In the genomic region with DNA sequence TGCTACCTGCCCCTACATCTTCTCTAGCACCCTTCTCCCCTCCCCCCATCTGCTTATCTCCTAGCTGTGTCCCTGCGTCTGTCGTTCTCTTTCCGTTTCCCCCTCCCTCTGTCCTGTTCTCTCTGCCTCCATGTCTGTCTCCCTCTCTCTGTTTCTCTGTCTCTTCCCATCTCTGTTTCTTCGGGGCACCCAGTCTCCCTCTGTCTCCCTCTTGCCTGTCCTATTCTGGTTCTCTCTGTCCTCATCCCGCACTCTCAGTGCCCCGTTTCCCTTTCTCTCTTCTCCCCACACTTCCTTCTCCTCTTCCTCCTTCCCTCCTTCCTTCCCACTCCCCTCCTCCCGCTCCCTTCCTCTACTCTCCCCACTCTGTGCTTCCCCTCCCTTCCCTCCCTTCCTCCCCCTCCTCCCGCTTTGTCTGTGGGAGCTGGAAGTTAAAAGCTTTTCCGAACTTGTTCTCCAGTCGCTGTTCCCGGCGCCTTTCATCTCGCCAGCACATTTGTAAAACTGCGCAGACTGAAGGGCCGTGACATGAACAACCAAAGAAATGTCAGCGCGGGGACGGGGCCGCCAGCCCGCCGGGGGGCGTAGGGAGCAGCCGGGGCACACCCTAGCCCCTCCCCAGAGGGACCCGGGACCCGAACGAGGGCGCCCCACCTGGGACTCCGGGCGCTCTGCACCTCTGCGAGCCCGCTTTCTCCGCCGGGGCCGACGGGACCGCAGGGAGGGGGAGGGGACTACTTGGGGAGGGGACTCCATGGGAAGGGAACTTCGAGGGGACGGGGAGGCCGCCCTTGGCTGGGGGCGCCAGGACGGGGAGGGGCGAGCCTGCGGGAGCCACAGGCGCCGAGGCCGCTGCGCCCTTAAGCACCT, we compare ENCODE assay signal across 13 cellular contexts. TPM values are rescaled to one million over a fixed set of nuclear protein-coding genes. Genes with fewer than 3 reads are reported as not detected.
DNase-seq lines count a peak whose midpoint lies in the region; ATAC-seq, FAIRE-seq and TF ChIP-seq lines count a peak whose summit lies in the region.
"Had no signal": no experiment of that assay in that cellular context is flagged by ENCODE, and none has a peak within 500 bp of the region (broad histone marks: within the 10 kb centered on the region; RNA-seq: fewer than 3 reads in every experiment).

No MANE protein-coding gene starts in this region.

- no peak for TF ChIP-seq EP300 in H1 (IDR thresholded peaks at IDR 0.05; ENCODE audit: borderline replicate concordance in 1 of 2, low read depth in 2 of 2, low read length in 2 of 2)

- H3K4ac ChIP-seq in H1 (replicated peaks; ENCODE audit: insufficient read length, low read depth, low read length): no peak overlapping the region

- H3K4me3 ChIP-seq in H1 (ENCODE audit: extremely low read depth in 1 of 4, insufficient read depth in 2 of 4, low read depth in 3 of 4, low read length in 4 of 4): peak overlapping the region; percentile 37 to 80 (median 44)
- H3K4me3 ChIP-seq: upper lobe of left lung had no signal

- TF ChIP-seq CTCF in H1 (IDR thresholded peaks at IDR 0.05; ENCODE audit: control extremely low read depth in 1 of 3, insufficient read depth in 1 of 3, low read depth in 1 of 3, low read length in 3 of 3) (peak; percentile 49 to 70 (median 63)), progenitor cell of endocrine pancreas (IDR thresholded peaks at IDR 0.05; ENCODE audit: unreplicated experiment) (peak; percentile 49)

- H2BK120ac ChIP-seq in H1 (replicated peaks; ENCODE audit: low read depth, low read length): no peak overlapping the region

- no peak overlapping the region for H2BK20ac ChIP-seq in H1 (ENCODE audit: low read length)

- H3K36me3 ChIP-seq in H1 (ENCODE audit: control insufficient read depth in 2 of 4, insufficient read depth in 4 of 4, low read length in 3 of 4): peaks cover 0 to 4% (median 0%) of the 10 kb centered on the region in 4 experiments; a peak in 1 of 8 replicates
- H3K36me3 ChIP-seq: upper lobe of left lung had no signal

- peaks cover 40 to 74% (median 66%) of the 10 kb centered on the region in 4 experiments for H3K27me3 ChIP-seq in H1 (replicated peaks in 1 of 4; ENCODE audit: control insufficient read depth in 3 of 4, extremely low read depth in 1 of 4, insufficient read depth in 3 of 4, low read length in 3 of 4)

- H3K79me1 ChIP-seq in H1 (ENCODE audit: low read depth, low read length): no peaks in the 10 kb centered on the region

- no peak overlapping the region for H3K27ac ChIP-seq in H1 (ENCODE audit: low read depth, low read length)
- H3K27ac ChIP-seq: RWPE1, upper lobe of left lung had no signal

- H4K8ac ChIP-seq in H1 (ENCODE audit: extremely low read depth, insufficient read depth, low read length): no peak overlapping the region

- POLR2A ChIA-PET in H1 (lab: Charles Lee; ENCODE audit: partially characterized antibody): interaction anchor here (1.0 to 1.6 kb wide), 5 partner anchors 9 to 49 kb away, joined by 3 to 5 read pairs (median 3); no protein-coding TSS in a partner anchor

- CTCF ChIA-PET in H1 (lab: Charles Lee; ENCODE audit: partially characterized antibody): interaction anchor here (0.6 to 6.6 kb wide), 19 partner anchors 8 to 298 kb away, joined by 3 to 63 read pairs (median 4); no protein-coding TSS in a partner anchor

- H3K9ac ChIP-seq in H1 (replicated peaks in 1 of 4; ENCODE audit: extremely low read depth in 1 of 4, low read depth in 3 of 4, low read length in 3 of 4): no peak overlapping the region

- FAIRE-seq in H1 (lab: Jason Lieb, UNC): no peak

- no peak for TF ChIP-seq POLR2A in H1 (IDR thresholded peaks at IDR 0.05; ENCODE audit: control extremely low read depth in 1 of 2, low read depth in 2 of 2, low read length in 2 of 2)

- no peaks in the 10 kb centered on the region for H3K36me3 Mint-ChIP-seq in progenitor cell of endocrine pancreas (ENCODE audit: insufficient read depth)

- H2BK12ac ChIP-seq in H1 (ENCODE audit: low read depth, low read length): peak overlapping the region; percentile 6; the same call in 1 of the 2 replicates

- peaks cover 14% of the 10 kb centered on the region; the same call in 1 of the 2 replicates for H3K23me2 ChIP-seq in H1 (ENCODE audit: low read depth, low read length)

- 2% methylated on average over 24 of the region's 47 CpGs; no CpG with 5 or more reads in 1 of the 2 experiments for WGBS in H1 (ENCODE audit: extremely low coverage in 1 of 2, insufficient coverage in 1 of 2, insufficient read length in 1 of 2, insufficient replicate concordance in 2 of 2, low coverage in 1 of 2, low lambda C conversion rate in 2 of 2, missing lambda C conversion rate in 1 of 2), 2 experiments

- H3K27ac Mint-ChIP-seq in progenitor cell of endocrine pancreas: no peak overlapping the region

- H2AFZ ChIP-seq in H1 (ENCODE audit: low read length): no peak overlapping the region

- no peak for ATAC-seq in GM18511 (IDR thresholded peaks at IDR 0.05; ENCODE audit: unreplicated experiment)

- H3K23ac ChIP-seq in H1 (ENCODE audit: insufficient read length): no peak overlapping the region

- H4K91ac ChIP-seq in H1 (replicated peaks; ENCODE audit: insufficient read length, low read length): no peak overlapping the region

- H2BK5ac ChIP-seq in H1 (ENCODE audit: low read depth, low read length): no peak overlapping the region; the same call in 1 of the 2 replicates

- H4K20me1 ChIP-seq in H1 (replicated peaks in 1 of 2; ENCODE audit: control insufficient read depth in 1 of 2, insufficient read depth in 2 of 2, low read length in 2 of 2): peaks cover 2 to 9% of the 10 kb centered on the region in 2 experiments

- H4K5ac ChIP-seq in H1 (ENCODE audit: insufficient read length, low read depth, low read length): no peak overlapping the region

- no peaks in the 10 kb centered on the region for H3K9me3 ChIP-seq in H1 (ENCODE audit: insufficient read depth in 2 of 2, low read depth in 1 of 2, low read length in 1 of 2)
- H3K9me3 ChIP-seq: upper lobe of left lung had no signal

- TF ChIP-seq RAD21 in H1 (IDR thresholded peaks at IDR 0.05 in 1 of 2, conservative IDR thresholded peaks at IDR 0.05 in 1 of 2; ENCODE audit: low read depth in 2 of 2, low read length in 2 of 2): peak; percentile 13 to 34; a peak in 3 of 4 replicates

- H3K4me1 Mint-ChIP-seq in progenitor cell of endocrine pancreas (ENCODE audit: low read depth): peaks cover 3% of the 10 kb centered on the region

- DNase-seq in NCI-H526 (lab: John Stamatoyannopoulos, UW) (peak; percentile 26 to 79), NCI-H526 treated with DMSO at 0.1 percent for 48 hours (lab: John Stamatoyannopoulos, UW) (no peak), NCI-H1694 (lab: John Stamatoyannopoulos, UW) (peak; percentile 30), H1 (ENCODE audit: low read depth in 1 of 2, low spot score in 2 of 2) (peak; percentile 46 to 87), progenitor cell of endocrine pancreas (ENCODE audit: low spot score, unreplicated experiment) (peak; percentile 54), AG08396 (ENCODE audit: low spot score) (no peak), GM19240 (ENCODE audit: insufficient read length, low spot score) (no peak)
- DNase-seq: MV-4-11; stimulated activated CD4-positive, alpha-beta T cell treated with anti-CD3 and anti-CD28 coated beads, Interleukin-2, amount 100 ng/mL, for 48 hours had no signal

- no peak overlapping the region for H2AK5ac ChIP-seq in H1 (ENCODE audit: low read depth, low read length)

- H3K56ac ChIP-seq in H1 (replicated peaks; ENCODE audit: insufficient read length, low read depth, low read length): no peak overlapping the region

- H3K4me2 ChIP-seq in H1 (ENCODE audit: insufficient read depth in 1 of 2, low read depth in 2 of 2, low read length in 2 of 2): peak overlapping the region; percentile 68 to 91

- H2BK15ac ChIP-seq in H1 (ENCODE audit: low read length): no peak overlapping the region

- peaks cover 0 to 7% (median 5%) of the 10 kb centered on the region in 4 experiments; a peak in 5 of 7 replicates for H3K4me1 ChIP-seq in H1 (replicated peaks in 1 of 4; ENCODE audit: control insufficient read depth in 3 of 4, insufficient read depth in 4 of 4, low read length in 3 of 4)

- H3K79me2 ChIP-seq in H1 (ENCODE audit: control insufficient read depth in 1 of 2, insufficient read depth in 2 of 2, low read length in 2 of 2): no peaks in the 10 kb centered on the region

- no peak overlapping the region; the same call in 1 of the 2 replicates for H3K18ac ChIP-seq in H1 (ENCODE audit: extremely low read depth, low read length)

- peaks cover 88% of the 10 kb centered on the region for H3K27me3 Mint-ChIP-seq in progenitor cell of endocrine pancreas

- H3K14ac ChIP-seq in H1 (ENCODE audit: insufficient read length): no peak overlapping the region

- no peaks in the 10 kb centered on the region for H3K9me3 Mint-ChIP-seq in progenitor cell of endocrine pancreas (ENCODE audit: low read depth)

- peak overlapping the region; percentile 15 for H3K4me3 Mint-ChIP-seq in progenitor cell of endocrine pancreas (ENCODE audit: low read depth)

TF ChIP-seq in H1, 55 proteins besides CTCF, POLR2A, EP300 and RAD21 (continues in another document):
- TF ChIP-seq PHF8 (conservative IDR thresholded peaks at IDR 0.05; ENCODE audit: low read depth, low read length) (no peak), CTBP2 (IDR thresholded peaks at IDR 0.05; ENCODE audit: borderline replicate concordance, insufficient read depth, insufficient read length, low read length) (peak; percentile 93), KDM1A (IDR thresholded peaks at IDR 0.05; ENCODE audit: borderline replicate concordance, low read length) (0 out of 2 replicates have a peak, but pooled peaks have one; percentile 56), SIN3A (conservative IDR thresholded peaks at IDR 0.05 in 1 of 2, IDR thresholded peaks at IDR 0.05 in 1 of 2; ENCODE audit: low read depth in 1 of 2, low read length in 2 of 2) (no peak; a peak in 1 of 4 replicates), SRF (IDR thresholded peaks at IDR 0.05; ENCODE audit: low read depth, low read length) (no peak)
- TF ChIP-seq, protein P1, sequence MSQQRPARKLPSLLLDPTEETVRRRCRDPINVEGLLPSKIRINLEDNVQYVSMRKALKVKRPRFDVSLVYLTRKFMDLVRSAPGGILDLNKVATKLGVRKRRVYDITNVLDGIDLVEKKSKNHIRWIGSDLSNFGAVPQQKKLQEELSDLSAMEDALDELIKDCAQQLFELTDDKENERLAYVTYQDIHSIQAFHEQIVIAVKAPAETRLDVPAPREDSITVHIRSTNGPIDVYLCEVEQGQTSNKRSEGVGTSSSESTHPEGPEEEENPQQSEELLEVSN (IDR thresholded peaks at IDR 0.05): no peak

RNA-seq across cellular contexts. Expression of a gene that starts 4.0 kb away (rescaled TPM):
- 0.39 and 0.46 TPM in 2 replicates for total RNA-seq in H1 (2021; fragmentation: NEBNext Ultra II Directional; extraction: Animal tissue kit (Norgen Biotek cat#: 25700))
- polyA plus RNA-seq in H1 (2011; rRNA removed): 0.31 and 0.35 TPM in 2 replicates
- 0.21 TPM for polyA plus RNA-seq in H1 (2011; cell fraction: cytosol; rRNA removed)
- polyA plus RNA-seq in H1 (2011; cell fraction: nucleus; rRNA removed): 0.48 TPM
- polyA plus RNA-seq in H1 (2012, experiment 1 of 2): 0.16 to 0.66 TPM (median 0.48 TPM) in 3 of 4 replicates, not detected in the other
- 0.14 TPM for polyA plus RNA-seq in H1 (2012, experiment 2 of 2)
- 0.12 TPM for polyA plus RNA-seq in H1 (2013, experiment 1 of 2)
- 0.15 TPM for polyA plus RNA-seq in H1 (2013, experiment 2 of 2)
- 0.16 and 0.34 TPM in 2 replicates for polyA minus RNA-seq in H1 (2011; rRNA and poly(A)+ RNA removed)
- polyA minus RNA-seq in H1 (2011; cell fraction: cytosol; rRNA and poly(A)+ RNA removed): not detected
- polyA minus RNA-seq in H1 (2011; cell fraction: nucleus; rRNA and poly(A)+ RNA removed): 0.70 TPM
- 0.14 and 0.20 TPM in 2 replicates for total RNA-seq in progenitor cell of endocrine pancreas
- total RNA-seq: myocyte had no signal

Comparison
In these comparisons a context has a peak if more than half of its experiments do, and no peak if none do; other contexts are left out.
1. DNase-seq: peak in NCI-H526 (2 of 2), NCI-H1694 (single experiment), H1 (2 of 2) and progenitor cell of endocrine pancreas (single experiment); none in NCI-H526 treated with DMSO at 0.1 percent for 48 hours (single experiment), AG08396 (single experiment) and GM19240 (single experiment).